In the genomic region with DNA sequence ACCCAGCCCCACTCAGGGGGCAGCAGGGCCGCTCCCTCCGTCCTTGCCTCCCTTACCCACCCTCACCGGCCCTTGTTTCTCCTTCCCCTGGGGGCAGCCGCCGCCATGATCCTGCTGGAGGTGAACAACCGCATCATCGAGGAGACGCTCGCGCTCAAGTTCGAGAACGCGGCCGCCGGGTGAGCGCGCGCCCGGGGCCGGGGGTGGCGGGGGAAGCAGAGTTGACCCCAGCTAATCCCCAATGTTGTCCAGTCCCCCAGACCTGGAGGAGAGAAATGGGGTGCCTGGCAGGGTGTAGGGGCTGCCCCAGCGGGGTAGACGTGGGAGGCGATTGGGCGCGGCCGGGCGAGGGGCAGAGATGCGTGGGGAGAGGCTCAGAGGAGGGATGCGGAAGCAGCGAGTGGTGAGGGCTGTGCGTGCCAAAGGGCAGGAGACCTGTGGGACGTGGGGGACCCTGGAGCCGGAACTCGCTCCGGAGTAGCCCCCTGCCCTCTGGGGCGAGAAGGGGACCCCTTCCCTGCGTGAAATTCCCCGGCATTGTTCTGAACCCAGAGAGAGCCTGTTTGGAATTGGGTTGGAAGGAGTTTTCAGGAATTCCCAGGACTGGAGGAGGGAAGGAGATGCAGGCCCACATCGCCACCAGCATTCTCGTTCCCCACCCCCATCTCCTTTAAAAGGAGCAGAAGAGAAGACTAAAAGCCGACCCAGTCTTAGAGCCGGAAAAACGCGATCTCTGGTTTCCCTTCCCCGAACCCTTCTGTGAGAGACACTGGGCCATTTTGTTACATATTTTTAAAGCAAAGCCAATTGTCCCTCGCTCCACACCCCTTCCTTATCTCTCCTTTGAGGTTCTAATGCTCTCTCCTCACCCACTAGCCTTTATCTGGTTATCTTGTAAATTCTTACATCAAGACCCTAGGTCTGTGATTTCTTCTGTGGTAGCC, we compare ENCODE assay signal across 7 cellular contexts. TPM values are rescaled to one million over a fixed set of nuclear protein-coding genes. Genes with fewer than 3 reads are reported as not detected.
DNase-seq lines count a peak whose midpoint lies in the region; ATAC-seq and TF ChIP-seq lines count a peak whose summit lies in the region.

No MANE protein-coding gene starts in this region.

- no peaks in the 10 kb centered on the region for H3K27me3 ChIP-seq in neuron (ENCODE audit: insufficient read depth, low read length)

- H3K4me2 ChIP-seq in OCI-LY7 (ENCODE audit: low read length): peak overlapping the region; percentile 91

- H3K4me1 ChIP-seq in OCI-LY7 (ENCODE audit: insufficient read depth, low read length, poor library complexity, severe bottlenecking) (peaks cover 40% of the 10 kb centered on the region), neuron (ENCODE audit: insufficient read depth, low read length) (peaks cover 19% of the 10 kb centered on the region)

- BruUV-seq in OCI-LY7 (replicated peaks; lab: Mats Ljungman, UMichigan): no TSS peak

- CTCF ChIA-PET in OCI-LY7 (lab: Charles Lee; ENCODE audit: unreplicated experiment): no interaction called here

- intact Hi-C loops in OCI-LY7 (cut with micrococcal nuclease; ENCODE audit: unreplicated experiment): loop anchor here (2.0 to 5.0 kb wide), 5 partner anchors 39 to 350 kb away; a partner anchor contains a TSS

- H2AFZ ChIP-seq in OCI-LY7 (ENCODE audit: low read length) (no peak overlapping the region), neuron (ENCODE audit: low read depth, low read length) (peak overlapping the region; percentile 88)

- DNase-seq in OCI-LY7 (ENCODE audit: low spot score) (peak; percentile 68), fibroblast of pulmonary artery (ENCODE audit: low read depth) (peak; percentile 44), substantia nigra (lab: John Stamatoyannopoulos, UW) (peak in 38 of 49 donors; percentile 8 to 69 (median 41))
- peak; percentile 38 to 61 for DNase-seq in activated T-helper 1 cell treated with anti-CD3 and anti-CD28 coated beads, Interleukin-2, amount 50 U/mL, for 16 hours (ENCODE audit: low read depth in 1 of 2, low spot score in 1 of 2)

- peaks cover 28% of the 10 kb centered on the region for H4K20me1 ChIP-seq in OCI-LY7 (ENCODE audit: insufficient read depth, low read length)

- peak; percentile 30 for TF ChIP-seq POLR2A in GM15510 (IDR thresholded peaks at IDR 0.05; ENCODE audit: borderline replicate concordance, extremely low read depth, insufficient read length)

- H3K4me3 ChIP-seq in OCI-LY7 (ENCODE audit: low read depth, low read length, poor library complexity, severe bottlenecking): peak overlapping the region; percentile 90
- peak overlapping the region; percentile 96 for H3K4me3 ChIP-seq in fibroblast of pulmonary artery (replicated peaks; ENCODE audit: low read depth, low read length)
- H3K4me3 ChIP-seq in neuron (ENCODE audit: low read length): peak overlapping the region; percentile 93

- H3K79me2 ChIP-seq in OCI-LY7 (ENCODE audit: insufficient read depth, low read depth, low read length): peaks cover 59% of the 10 kb centered on the region

- H3K27ac ChIP-seq in OCI-LY7 (ENCODE audit: low read depth, low read length, poor library complexity, severe bottlenecking) (peak overlapping the region; percentile 92), substantia nigra (ENCODE audit: low read depth, low read length, poor library complexity, severe bottlenecking) (peak overlapping the region; percentile 90)

- TF ChIP-seq CTCF in OCI-LY7 (conservative IDR thresholded peaks at IDR 0.05; ENCODE audit: low read length): no peak
- no peak for TF ChIP-seq CTCF in fibroblast of pulmonary artery (IDR thresholded peaks at IDR 0.05; ENCODE audit: low read length, missing control alignments)

- H3K9me3 ChIP-seq in OCI-LY7 (ENCODE audit: low read length): no peaks in the 10 kb centered on the region
- no peaks in the 10 kb centered on the region for H3K9me3 ChIP-seq in neuron (ENCODE audit: low read length)

- ATAC-seq in HG02678 (IDR thresholded peaks at IDR 0.05; ENCODE audit: unreplicated experiment): peak; percentile 30

- POLR2A ChIA-PET in OCI-LY7 (lab: Charles Lee): interaction anchor here (1.3 to 8.8 kb wide), 5 partner anchors 11 to 53 kb away, joined by 4 to 143 read pairs (median 5); a partner anchor contains a TSS

- H3K9me2 ChIP-seq in OCI-LY7 (ENCODE audit: insufficient read depth, low read length): no peaks in the 10 kb centered on the region

- peaks cover 40% of the 10 kb centered on the region for H3K36me3 ChIP-seq in OCI-LY7 (ENCODE audit: insufficient read depth, low read length)
- peaks cover 10% of the 10 kb centered on the region for H3K36me3 ChIP-seq in neuron (ENCODE audit: insufficient read depth, low read length)

RNA-seq across cellular contexts. Expression of a gene that starts 0.6 kb away (rescaled TPM):
- total RNA-seq in OCI-LY7 (2014; rRNA removed; shearing (Covaris generic)): 257 and 264 TPM in 2 replicates
- 512 and 545 TPM in 2 replicates for total RNA-seq in OCI-LY7 (2022)

RNA-seq across cellular contexts. Expression of a gene that starts 43.2 kb away (rescaled TPM):
- total RNA-seq in OCI-LY7 (2014; rRNA removed; shearing (Covaris generic)): 0.22 TPM in 1 of 2 replicates, not detected in the other
- 0.40 and 0.44 TPM in 2 replicates for total RNA-seq in OCI-LY7 (2022)

RNA-seq across cellular contexts. Expression of a gene that starts 50.9 kb away (rescaled TPM):
- not detected in 2 replicates for total RNA-seq in OCI-LY7 (2014; rRNA removed; shearing (Covaris generic))
- total RNA-seq in OCI-LY7 (2022): not detected in 2 replicates

RNA-seq across cellular contexts. Expression of a gene that starts 52.3 kb away (rescaled TPM):
- 97.0 and 136 TPM in 2 replicates for total RNA-seq in OCI-LY7 (2014; rRNA removed; shearing (Covaris generic))
- total RNA-seq in OCI-LY7 (2022): 59.7 and 68.7 TPM in 2 replicates

RNA-seq across cellular contexts. Expression of a gene that starts 52.7 kb away (rescaled TPM):
- total RNA-seq in OCI-LY7 (2014; rRNA removed; shearing (Covaris generic)): 65.9 and 66.3 TPM in 2 replicates
- total RNA-seq in OCI-LY7 (2022): 62.2 and 74.5 TPM in 2 replicates

Comparison
In these comparisons a context has a peak if more than half of its experiments do, and no peak if none do; other contexts are left out.
1. Peak in every context shown above with its lines: DNase-seq, ATAC-seq, H3K4me3 ChIP-seq and H3K27ac ChIP-seq.